ENCODE assay signal across 8 cellular contexts in genomic region chr10:103265712-103266329, GRCh38. TPM values are rescaled to one million over a fixed set of nuclear protein-coding genes. Genes with fewer than 3 reads are reported as not detected.
DNase-seq lines count a peak whose midpoint lies in the region; ATAC-seq and TF ChIP-seq lines count a peak whose summit lies in the region.

No MANE protein-coding gene starts in this region.

- H3K27me3 ChIP-seq in NT2/D1 (ENCODE audit: insufficient read depth, insufficient read length) = peaks cover 3% of the 10 kb centered on the region
- H3K27me3 ChIP-seq in BE2C = no peaks in the 10 kb centered on the region

- no peaks in the 10 kb centered on the region for H3K36me3 ChIP-seq in NT2/D1 (ENCODE audit: insufficient read depth, insufficient read length, low read length)
- no peaks in the 10 kb centered on the region for H3K36me3 ChIP-seq in mucosa of descending colon (ENCODE audit: low read depth)
- no peaks in the 10 kb centered on the region for H3K36me3 ChIP-seq in BE2C

- intact Hi-C loops in mucosa of descending colon (cut with DNase I, micrococcal nuclease) = no loop called here

- H3K9me3 ChIP-seq in NT2/D1 (ENCODE audit: insufficient read depth, low read length) (no peaks in the 10 kb centered on the region), mucosa of descending colon (no peaks in the 10 kb centered on the region), BE2C (no peaks in the 10 kb centered on the region)

- DNase-seq in G401 (ENCODE audit: low spot score) = peak; percentile 12
- peak; percentile 64 for DNase-seq in NT2/D1 (ENCODE audit: low read depth, low spot score)
- DNase-seq in brain pericyte (ENCODE audit: low read depth, low spot score) = peak; percentile 45
- DNase-seq in mucosa of descending colon = peak in 2 of 3 donors; percentile 44 to 83
- DNase-seq in stimulated activated naive CD4-positive, alpha-beta T cell treated with Interleukin-2 at 50 U/mL for 16 hours (lab: John Stamatoyannopoulos, UW) = no peak
- DNase-seq in BE2C = no peak

- H3K9ac ChIP-seq in NT2/D1 (ENCODE audit: insufficient read length, low read depth) = no peak overlapping the region

- TF ChIP-seq CTCF in mucosa of descending colon (IDR thresholded peaks at IDR 0.05) = no peak
- no peak for TF ChIP-seq CTCF in BE2C (IDR thresholded peaks at IDR 0.05; ENCODE audit: low read depth, low read length)

- H3K4me3 ChIP-seq in NT2/D1 (ENCODE audit: insufficient read length, low read depth) = no peak overlapping the region
- H3K4me3 ChIP-seq in mucosa of descending colon = no peak overlapping the region
- H3K4me3 ChIP-seq in BE2C (ENCODE audit: low read depth, low read length) = no peak overlapping the region

- in situ Hi-C loops in G401 (cut with HindIII; ENCODE audit: low sequenced_read_pairs) = no loop called here

- ATAC-seq in mucosa of descending colon = peak; percentile 43
- no peak for ATAC-seq in GM21447 (IDR thresholded peaks at IDR 0.05; ENCODE audit: unreplicated experiment)
- no peak for ATAC-seq in GM18909 (IDR thresholded peaks at IDR 0.05; ENCODE audit: poor library complexity, unreplicated experiment)

- H3K4me1 ChIP-seq in NT2/D1 (ENCODE audit: insufficient read depth, insufficient read length) (no peaks in the 10 kb centered on the region), mucosa of descending colon (ENCODE audit: low read depth) (no peaks in the 10 kb centered on the region), BE2C (no peaks in the 10 kb centered on the region)

RNA-seq across cellular contexts. Expression of gene INA, which starts 11.1 kb away (rescaled TPM):
- total RNA-seq in G401 (2014; rRNA removed; shearing (Covaris generic)) = 26.6 and 41.8 TPM in 2 replicates
- 1 to 10 TPM in 1 of 3 donors, under 1 TPM in 2; 0.34 to 6.8 (median 0.55) TPM for total RNA-seq in mucosa of descending colon
- 276 TPM for polyA plus RNA-seq in BE2C (2012; ENCODE audit: insufficient read depth, insufficient read length, low read depth)

RNA-seq across cellular contexts. Expression of gene RPEL1, which starts 20.1 kb away (rescaled TPM):
- total RNA-seq in G401 (2014; rRNA removed; shearing (Covaris generic)) = 0.03 and 0.06 TPM in 2 replicates
- under 1 TPM in 1 of 3 donors, not detected in 2; 0.13 TPM for total RNA-seq in mucosa of descending colon
- not detected for polyA plus RNA-seq in BE2C (2012; ENCODE audit: insufficient read depth, insufficient read length, low read depth)

Comparison
In these comparisons a context has a peak if more than half of its experiments do, and no peak if none do; other contexts are left out.
1. DNase-seq: peak in G401 (single experiment), NT2/D1 (single experiment), brain pericyte (single experiment) and mucosa of descending colon (2 of 3); none in stimulated activated naive CD4-positive, alpha-beta T cell treated with Interleukin-2 at 50 U/mL for 16 hours (single experiment) and BE2C (single experiment).